23 cellular contexts compared by ENCODE assay signal in the genomic region with DNA sequence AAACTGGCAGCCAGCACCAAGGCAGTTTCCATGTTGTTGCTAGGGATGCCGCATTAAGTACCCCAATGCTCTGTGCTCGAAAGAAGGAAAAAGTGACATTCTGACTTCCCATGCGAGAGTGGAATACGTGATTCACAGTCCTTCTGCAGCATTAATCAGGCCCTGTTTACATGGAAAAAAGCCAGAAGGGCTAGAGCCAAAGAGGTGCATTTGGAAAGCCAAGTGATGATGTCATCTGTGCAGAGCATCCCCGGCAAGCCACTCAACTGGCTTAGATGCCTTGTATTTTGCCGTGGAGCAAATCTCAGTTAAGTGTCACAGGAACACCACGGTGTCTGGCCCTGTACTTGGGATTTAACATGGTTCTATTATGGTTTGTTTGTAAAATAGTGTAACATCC.
A peak's percentile ranks its signal among the peaks of the same experiment; 100 is the strongest.
DNase-seq lines count a peak whose midpoint lies in the region; ATAC-seq, FAIRE-seq and TF ChIP-seq lines count a peak whose summit lies in the region.
"Had no signal": no experiment of that assay in that cellular context is flagged by ENCODE, and none has a peak within 500 bp of the region (broad histone marks: within the 10 kb centered on the region; RNA-seq: fewer than 3 reads in every experiment).

No MANE protein-coding gene starts in this region.

- dilution Hi-C loops in keratinocyte (cut with MboI; ENCODE audit: extremely low pct_ligation_motif_present, low sequenced_read_pairs): no loop called here

- H3K9me3 Mint-ChIP-seq in endothelial cell (ENCODE audit: unreplicated experiment): no peaks in the 10 kb centered on the region

- H3K9me1 ChIP-seq in keratinocyte (ENCODE audit: control insufficient read depth, extremely low read depth, insufficient read depth, low read length): no peaks in the 10 kb centered on the region

- no peaks in the 10 kb centered on the region for H3K27me3 ChIP-seq in keratinocyte (ENCODE audit: control insufficient read depth, extremely low read depth, insufficient read depth, low read length)
- H3K27me3 ChIP-seq: sigmoid colon had no signal

- ATAC-seq in GM18870 (IDR thresholded peaks at IDR 0.05; ENCODE audit: unreplicated experiment): no peak
- no peak for ATAC-seq in T-helper 17 cell
- ATAC-seq in GM21367 (IDR thresholded peaks at IDR 0.05; ENCODE audit: unreplicated experiment): no peak

- H3K79me2 ChIP-seq in keratinocyte (ENCODE audit: control insufficient read depth, insufficient read depth, low read length): no peaks in the 10 kb centered on the region

- no peak overlapping the region for H2AFZ ChIP-seq in keratinocyte (ENCODE audit: control insufficient read depth, low read length)
- H2AFZ ChIP-seq: GM23248 had no signal

- H3K27me3 Mint-ChIP-seq in endothelial cell (ENCODE audit: unreplicated experiment) (peaks cover 2% of the 10 kb centered on the region), T-helper 17 cell (no peaks in the 10 kb centered on the region)
- H3K27me3 Mint-ChIP-seq: type B pancreatic cell had no signal

- no peaks in the 10 kb centered on the region for H3K4me1 ChIP-seq in keratinocyte (ENCODE audit: control insufficient read depth, extremely low read depth, insufficient read depth, low read length)
- H3K4me1 ChIP-seq: adrenal gland, SJSA1 had no signal

- H3K36me3 Mint-ChIP-seq in endothelial cell (ENCODE audit: low read depth, unreplicated experiment): no peaks in the 10 kb centered on the region
- peaks cover 2% of the 10 kb centered on the region for H3K36me3 Mint-ChIP-seq in T-helper 17 cell (ENCODE audit: low read depth)
- H3K36me3 Mint-ChIP-seq: type B pancreatic cell had no signal

- H3K27ac ChIP-seq in keratinocyte (ENCODE audit: control insufficient read depth, insufficient read depth, low read length): no peak overlapping the region
- H3K27ac ChIP-seq: adrenal gland, esophagus squamous epithelium, GM23248, sigmoid colon, SJSA1 had no signal

- H3K4me3 Mint-ChIP-seq in endothelial cell (ENCODE audit: unreplicated experiment) (no peak overlapping the region), T-helper 17 cell (no peak overlapping the region)
- H3K4me3 Mint-ChIP-seq: type B pancreatic cell had no signal

- peak; percentile 73 for DNase-seq in H4 (ENCODE audit: low spot score)
- DNase-seq in NCI-H1092 treated with DMSO at 0.1 percent for 48 hours (lab: John Stamatoyannopoulos, UW): peak; percentile 8
- DNase-seq in astrocyte of the hippocampus (ENCODE audit: low read depth, low spot score): peak; percentile 90
- peak; percentile 11 for DNase-seq in keratinocyte (ENCODE audit: low read depth, low spot score)
- no peak for DNase-seq in endothelial cell (ENCODE audit: low spot score)
- no peak for DNase-seq in T-helper 17 cell
- DNase-seq: activated CD4-positive, alpha-beta T cell treated with anti-CD3 and anti-CD28 coated beads for 1 hour; cerebellar nuclear complex; DND-41; effector CD4-positive, alpha-beta T cell; esophagus squamous epithelium; GM23248; Karpas-422; NCI-H146; NCI-H774; sigmoid colon; stimulated activated naive CD4-positive, alpha-beta T cell treated with Interleukin-2 at 50 U/mL for 16 hours had no signal

- peak; percentile 67 for FAIRE-seq in keratinocyte (lab: Jason Lieb, UNC)

- H3K4me3 ChIP-seq in keratinocyte (ENCODE audit: control insufficient read depth in 2 of 3, extremely low read depth in 1 of 3, insufficient read depth in 2 of 3, low read depth in 1 of 3, low read length in 3 of 3): no peak overlapping the region
- H3K4me3 ChIP-seq: adrenal gland, esophagus squamous epithelium, GM23248, lung, sigmoid colon, SJSA1 had no signal

- TF ChIP-seq CTCF in keratinocyte (optimal IDR thresholded peaks at IDR 0.05 in 1 of 3, IDR thresholded peaks at IDR 0.05 in 1 of 3, conservative IDR thresholded peaks at IDR 0.05 in 1 of 3; ENCODE audit: extremely low read depth in 1 of 3, insufficient read depth in 2 of 3, low read length in 3 of 3) (no peak), endothelial cell (IDR thresholded peaks at IDR 0.05; ENCODE audit: unreplicated experiment) (no peak)

- H3K4me2 ChIP-seq in keratinocyte (ENCODE audit: control insufficient read depth, extremely low read depth, insufficient read depth, low read depth, low read length): no peak overlapping the region

- no peaks in the 10 kb centered on the region for H3K9me3 ChIP-seq in keratinocyte (ENCODE audit: control insufficient read depth, low read depth, low read length)
- no peaks in the 10 kb centered on the region for H3K9me3 ChIP-seq in T-helper 17 cell (ENCODE audit: control insufficient read depth, low read length, poor library complexity, severe bottlenecking)
- H3K9me3 ChIP-seq: adrenal gland, esophagus squamous epithelium, sigmoid colon, SJSA1 had no signal

- no peaks in the 10 kb centered on the region for H3K4me1 Mint-ChIP-seq in endothelial cell (ENCODE audit: unreplicated experiment)
- peaks cover 4% of the 10 kb centered on the region for H3K4me1 Mint-ChIP-seq in T-helper 17 cell

- no peaks in the 10 kb centered on the region for H4K20me1 ChIP-seq in keratinocyte (ENCODE audit: control insufficient read depth, extremely low read depth, insufficient read depth, low read length)

- no peaks in the 10 kb centered on the region for H3K36me3 ChIP-seq in keratinocyte (ENCODE audit: control insufficient read depth in 2 of 2, extremely low read depth in 1 of 2, insufficient read depth in 2 of 2, low read length in 2 of 2)
- H3K36me3 ChIP-seq: adrenal gland, esophagus squamous epithelium, sigmoid colon, SJSA1 had no signal

- H3K27ac Mint-ChIP-seq in endothelial cell (ENCODE audit: unreplicated experiment) (no peak overlapping the region), T-helper 17 cell (no peak overlapping the region)
- H3K27ac Mint-ChIP-seq: type B pancreatic cell had no signal

- H3K9ac ChIP-seq in keratinocyte (ENCODE audit: control insufficient read depth, extremely low read depth, insufficient read depth, low read length): no peak overlapping the region
- H3K9ac ChIP-seq: GM23248 had no signal

Comparison
In these comparisons a context has a peak if more than half of its experiments do, and no peak if none do; other contexts are left out.
1. DNase-seq: peak in H4 (single experiment), NCI-H1092 treated with DMSO at 0.1 percent for 48 hours (single experiment), astrocyte of the hippocampus (single experiment) and keratinocyte (single experiment); none in endothelial cell (single experiment) and T-helper 17 cell (0 of 3).